In the genomic region with DNA sequence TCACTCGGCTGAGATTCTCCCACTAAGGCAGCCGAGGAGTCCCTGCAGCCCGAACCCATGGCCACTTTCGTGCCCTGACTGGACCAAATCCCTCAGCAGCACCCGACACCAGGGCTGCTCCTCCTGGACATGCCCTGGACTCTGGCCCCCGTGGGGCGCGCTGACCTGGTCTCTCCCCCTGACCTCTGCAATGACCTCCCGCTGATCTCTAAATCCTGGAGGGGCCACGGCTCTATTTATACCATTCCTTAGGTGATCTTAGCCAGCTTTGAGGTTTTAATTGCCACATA, we compare ENCODE assay signal across 28 cellular contexts.
"Had no signal": no experiment of that assay in that cellular context is flagged by ENCODE, and none has a peak within 500 bp of the region (broad histone marks: within the 10 kb centered on the region; RNA-seq: fewer than 3 reads in every experiment).

No MANE protein-coding gene starts in this region.

- H3K27me3 Mint-ChIP-seq: type B pancreatic cell had no signal

- H3K4me3 ChIP-seq: stomach, suprapubic skin, testis, thoracic aorta, thyroid gland, tibial artery, tibial nerve, transverse colon, upper lobe of left lung, upper lobe of right lung, uterus, vagina had no signal

- H3K36me3 ChIP-seq: stomach, suprapubic skin, thoracic aorta, thyroid gland, tibial artery, tibial nerve, transverse colon, upper lobe of left lung, upper lobe of right lung, uterus, vagina had no signal

- H3K4me1 ChIP-seq: stomach, testis, thyroid gland, tibial artery, tibial nerve, transverse colon, upper lobe of left lung, upper lobe of right lung, uterus, vagina had no signal

- H3K9me3 Mint-ChIP-seq: stimulated activated naive B cell treated with anti-CD40 and anti-IgM and Interleukin-4, amounts not matched to agents 10 μg/mL and 1 μg/mL and 100 μg/mL, for 72 hours; stimulated activated naive CD8-positive, alpha-beta T cell treated with anti-CD3 and anti-CD28 coated beads, Interleukin-15, Interleukin-2, amounts not matched to agents 100 ng/mL and 50 ng/mL, for 24 hours; type B pancreatic cell had no signal

- H3K36me3 Mint-ChIP-seq: stimulated activated effector memory CD8-positive, alpha-beta T cell treated with anti-CD3 and anti-CD28 coated beads, Interleukin-12 subunit alpha, Interleukin-12 subunit beta, amount 100 ng/mL, for 72 hours; stimulated activated memory B cell treated with anti-CD40 and anti-IgM and Interleukin-4, amounts not matched to agents 10 μg/mL and 1 μg/mL and 100 μg/mL, for 72 hours; stimulated activated naive B cell treated with anti-CD40 and anti-IgM and Interleukin-4, amounts not matched to agents 10 μg/mL and 1 μg/mL and 100 μg/mL, for 72 hours; type B pancreatic cell had no signal

- H3K4me1 Mint-ChIP-seq: stimulated activated effector memory CD8-positive, alpha-beta T cell treated with anti-CD3 and anti-CD28 coated beads, Interleukin-12 subunit alpha, Interleukin-12 subunit beta, amount 100 ng/mL, for 72 hours; stimulated activated memory B cell treated with anti-CD40 and anti-IgM and Interleukin-4, amounts not matched to agents 10 μg/mL and 1 μg/mL and 100 μg/mL, for 72 hours; stimulated activated naive B cell treated with anti-CD40 and anti-IgM and Interleukin-4, amounts not matched to agents 10 μg/mL and 1 μg/mL and 100 μg/mL, for 72 hours; stimulated activated naive CD8-positive, alpha-beta T cell treated with anti-CD3 and anti-CD28 coated beads, Interleukin-15, amount 100 ng/mL, for 72 hours had no signal

- H3K27ac Mint-ChIP-seq: stimulated activated effector memory CD8-positive, alpha-beta T cell treated with anti-CD3 and anti-CD28 coated beads, Interleukin-12 subunit alpha, Interleukin-12 subunit beta, amount 100 ng/mL, for 72 hours; stimulated activated memory B cell treated with anti-CD40 and anti-IgM and Interleukin-4, amounts not matched to agents 10 μg/mL and 1 μg/mL and 100 μg/mL, for 72 hours; stimulated activated naive B cell treated with anti-CD40 and anti-IgM and Interleukin-4, amounts not matched to agents 10 μg/mL and 1 μg/mL and 100 μg/mL, for 72 hours; stimulated activated naive CD8-positive, alpha-beta T cell treated with anti-CD3 and anti-CD28 coated beads, Interleukin-15, amount 100 ng/mL, for 72 hours; stimulated activated naive CD8-positive, alpha-beta T cell treated with anti-CD3 and anti-CD28 coated beads, Interleukin-15, Interleukin-2, amounts not matched to agents 100 ng/mL and 50 ng/mL, for 24 hours; type B pancreatic cell had no signal

- H3K27me3 ChIP-seq: testis, thyroid gland, tibial nerve, uterus, vagina had no signal

- H3K27ac ChIP-seq: stomach, suprapubic skin, testis, thoracic aorta, thyroid gland, tibial artery, tibial nerve, transverse colon, upper lobe of left lung, upper lobe of right lung, uterus, vagina had no signal

- H3K9me3 ChIP-seq: suprapubic skin, testis, thoracic aorta, thyroid gland, tibial artery, transverse colon, upper lobe of left lung, upper lobe of right lung, uterus, vagina had no signal

- DNase-seq: stimulated activated CD4-positive, alpha-beta T cell treated with anti-CD3 and anti-CD28 coated beads, Interleukin-2, amount 100 ng/mL, for 48 hours; stimulated activated CD4-positive, alpha-beta T cell treated with anti-CD3 and anti-CD28 coated beads, Interleukin-4, amount 100 ng/mL, for 1 hour; stimulated activated CD4-positive, alpha-beta T cell treated with anti-CD3 and anti-CD28 coated beads, Interleukin-4, amount 100 ng/mL, for 24 hours; stimulated activated CD4-positive, alpha-beta T cell treated with anti-CD3 and anti-CD28 coated beads, Interleukin-4, amount 100 ng/mL, for 4 hours; stimulated activated CD8-positive, alpha-beta memory T cell treated with anti-CD3 and anti-CD28 coated beads, Interleukin-4, amount 100 ng/mL, for 48 hours; stimulated activated naive B cell treated with anti-CD40 and anti-IgM and Interleukin-4, amounts not matched to agents 10 μg/mL and 1 μg/mL and 100 μg/mL, for 72 hours; stimulated activated naive CD4-positive, alpha-beta T cell; stimulated activated naive CD4-positive, alpha-beta T cell treated with Interleukin-2 at 50 U/mL for 16 hours; stimulated activated naive CD8-positive, alpha-beta T cell treated with anti-CD3 and anti-CD28 coated beads, Interleukin-15, amount 100 ng/mL, for 72 hours; stimulated activated naive CD8-positive, alpha-beta T cell treated with anti-CD3 and anti-CD28 coated beads, Interleukin-15, Interleukin-2, amounts not matched to agents 100 U/mL and 50 U/mL, for 24 hours; stomach; substantia nigra; testis; thyroid gland; transverse colon; trophoblast cell; upper lobe of left lung; upper lobe of right lung; uterus had no signal

- H3K4me3 Mint-ChIP-seq: stimulated activated effector memory CD8-positive, alpha-beta T cell treated with anti-CD3 and anti-CD28 coated beads, Interleukin-12 subunit alpha, Interleukin-12 subunit beta, amount 100 ng/mL, for 72 hours; stimulated activated memory B cell treated with anti-CD40 and anti-IgM and Interleukin-4, amounts not matched to agents 10 μg/mL and 1 μg/mL and 100 μg/mL, for 72 hours; stimulated activated naive B cell treated with anti-CD40 and anti-IgM and Interleukin-4, amounts not matched to agents 10 μg/mL and 1 μg/mL and 100 μg/mL, for 72 hours; stimulated activated naive CD8-positive, alpha-beta T cell treated with anti-CD3 and anti-CD28 coated beads, Interleukin-15, amount 100 ng/mL, for 72 hours; stimulated activated naive CD8-positive, alpha-beta T cell treated with anti-CD3 and anti-CD28 coated beads, Interleukin-15, Interleukin-2, amounts not matched to agents 100 ng/mL and 50 ng/mL, for 24 hours; type B pancreatic cell had no signal
